Comparison of ENCODE assay signal across 25 cellular contexts in genomic region chr6:159826968-159827647, GRCh38. TPM values are rescaled to one million over a fixed set of nuclear protein-coding genes. Genes with fewer than 3 reads are reported as not detected.
DNase-seq lines count a peak whose midpoint lies in the region; ATAC-seq, FAIRE-seq and TF ChIP-seq lines count a peak whose summit lies in the region.
"Had no signal": no experiment of that assay in that cellular context is flagged by ENCODE, and none has a peak within 500 bp of the region (broad histone marks: within the 10 kb centered on the region; RNA-seq: fewer than 3 reads in every experiment).

No MANE protein-coding gene starts in this region.

- TF ChIP-seq EP300 in H1 (IDR thresholded peaks at IDR 0.05; ENCODE audit: borderline replicate concordance in 1 of 2, low read depth in 2 of 2, low read length in 2 of 2) = no peak

- H3K27ac ChIP-seq in H1 (ENCODE audit: low read depth, low read length) = no peak overlapping the region
- H3K27ac ChIP-seq: ascending aorta, hepatocyte, thyroid gland had no signal

- H3K4me3 ChIP-seq in H1 (ENCODE audit: extremely low read depth in 1 of 4, insufficient read depth in 2 of 4, low read depth in 3 of 4, low read length in 4 of 4) = no peak overlapping the region
- H3K4me3 ChIP-seq: ascending aorta, hepatocyte, lung, thyroid gland had no signal

- H3K4me3 Mint-ChIP-seq in endothelial cell (ENCODE audit: unreplicated experiment) = no peak overlapping the region
- H3K4me3 Mint-ChIP-seq: activated T-helper 1 cell treated with anti-CD3 and anti-CD28 coated beads, Interleukin-12 subunit alpha, Interleukin-12 subunit beta, Interleukin-2, Interleukin-4 antibody, amounts not matched to agents 30 ng/mL and 10 ng/mL and 1 ng/mL, durations not matched to agents 14 hours and 24 hours and 36 hours had no signal

- H4K91ac ChIP-seq in H1 (replicated peaks; ENCODE audit: insufficient read length, low read length) = no peak overlapping the region

- no peak overlapping the region for H3K27ac Mint-ChIP-seq in endothelial cell (ENCODE audit: unreplicated experiment)
- H3K27ac Mint-ChIP-seq: activated T-helper 1 cell treated with anti-CD3 and anti-CD28 coated beads, Interleukin-12 subunit alpha, Interleukin-12 subunit beta, Interleukin-2, Interleukin-4 antibody, amounts not matched to agents 30 ng/mL and 10 ng/mL and 1 ng/mL, durations not matched to agents 14 hours and 24 hours and 36 hours had no signal

- no peak overlapping the region for H3K4me2 ChIP-seq in H1 (ENCODE audit: insufficient read depth in 1 of 2, low read depth in 2 of 2, low read length in 2 of 2)
- H3K4me2 ChIP-seq: hepatocyte had no signal

- H3K23ac ChIP-seq in H1 (ENCODE audit: insufficient read length) = no peak overlapping the region

- peaks cover 10% of the 10 kb centered on the region for H3K4me1 Mint-ChIP-seq in endothelial cell (ENCODE audit: unreplicated experiment)

- H3K4ac ChIP-seq in H1 (replicated peaks; ENCODE audit: insufficient read length, low read depth, low read length) = no peak overlapping the region

- H2AFZ ChIP-seq in H1 (ENCODE audit: low read length) = no peak overlapping the region
- H2AFZ ChIP-seq: hepatocyte had no signal

- H2BK120ac ChIP-seq in H1 (replicated peaks; ENCODE audit: low read depth, low read length) = no peak overlapping the region

- no peak overlapping the region for H4K5ac ChIP-seq in H1 (ENCODE audit: insufficient read length, low read depth, low read length)

- TF ChIP-seq RAD21 in H1 (IDR thresholded peaks at IDR 0.05 in 1 of 2, conservative IDR thresholded peaks at IDR 0.05 in 1 of 2; ENCODE audit: low read depth in 2 of 2, low read length in 2 of 2) = no peak

- CTCF ChIA-PET in H1 (lab: Charles Lee; ENCODE audit: partially characterized antibody) = interaction anchor here (0.7 kb wide), 1 partner anchor 11 kb away, joined by 3 read pairs; no protein-coding TSS in a partner anchor

- no peaks in the 10 kb centered on the region for H4K20me1 ChIP-seq in H1 (replicated peaks in 1 of 2; ENCODE audit: control insufficient read depth in 1 of 2, insufficient read depth in 2 of 2, low read length in 2 of 2)

- ATAC-seq in HG03095 (IDR thresholded peaks at IDR 0.05; ENCODE audit: unreplicated experiment) (no peak), GM18517 (IDR thresholded peaks at IDR 0.05; ENCODE audit: unreplicated experiment) (no peak)
- ATAC-seq: activated naive CD4-positive, alpha-beta T cell treated with anti-CD3 and anti-CD28 coated beads, Interleukin-2, amount 50 U/mL, for 72 hours had no signal

- in situ Hi-C loops in G401 (cut with HindIII; ENCODE audit: low sequenced_read_pairs) = no loop called here

- TF ChIP-seq CTCF in H1 (IDR thresholded peaks at IDR 0.05; ENCODE audit: control extremely low read depth in 1 of 3, insufficient read depth in 1 of 3, low read depth in 1 of 3, low read length in 3 of 3) = no peak
- no peak for TF ChIP-seq CTCF in endothelial cell (IDR thresholded peaks at IDR 0.05; ENCODE audit: unreplicated experiment)

- H3K9ac ChIP-seq in H1 (replicated peaks in 1 of 4; ENCODE audit: extremely low read depth in 1 of 4, low read depth in 3 of 4, low read length in 3 of 4) = no peak overlapping the region

- H2BK15ac ChIP-seq in H1 (ENCODE audit: low read length) = no peak overlapping the region

- H3K18ac ChIP-seq in H1 (ENCODE audit: extremely low read depth, low read length) = no peak overlapping the region

- peaks cover 6% of the 10 kb centered on the region for H3K27me3 Mint-ChIP-seq in endothelial cell (ENCODE audit: unreplicated experiment)

- H3K23me2 ChIP-seq in H1 (ENCODE audit: low read depth, low read length) = no peaks in the 10 kb centered on the region

- H4K8ac ChIP-seq in H1 (ENCODE audit: extremely low read depth, insufficient read depth, low read length) = no peak overlapping the region

- peaks cover 3% of the 10 kb centered on the region for H3K36me3 Mint-ChIP-seq in endothelial cell (ENCODE audit: low read depth, unreplicated experiment)
- H3K36me3 Mint-ChIP-seq: activated naive CD4-positive, alpha-beta T cell treated with anti-CD3 and anti-CD28 coated beads, Interleukin-2, amount 50 U/mL, for 72 hours had no signal

- no peaks in the 10 kb centered on the region; a peak in 1 of 7 replicates for H3K27me3 ChIP-seq in H1 (replicated peaks in 1 of 4; ENCODE audit: control insufficient read depth in 3 of 4, extremely low read depth in 1 of 4, insufficient read depth in 3 of 4, low read length in 3 of 4)
- H3K27me3 ChIP-seq: ascending aorta, hepatocyte, thyroid gland had no signal

- POLR2A ChIA-PET in H1 (lab: Charles Lee; ENCODE audit: partially characterized antibody) = interaction anchor here (1.8 kb wide), 1 partner anchor 9 kb away, joined by 4 read pairs; no protein-coding TSS in a partner anchor

- H3K79me2 ChIP-seq in H1 (ENCODE audit: control insufficient read depth in 1 of 2, insufficient read depth in 2 of 2, low read length in 2 of 2) = no peaks in the 10 kb centered on the region
- H3K79me2 ChIP-seq: hepatocyte had no signal

- H3K4me1 ChIP-seq in H1 (replicated peaks in 1 of 4; ENCODE audit: control insufficient read depth in 3 of 4, insufficient read depth in 4 of 4, low read length in 3 of 4) = peaks cover 0 to 14% (median 6%) of the 10 kb centered on the region in 4 experiments; a peak in 5 of 7 replicates
- H3K4me1 ChIP-seq: ascending aorta, thyroid gland had no signal

- no peak for TF ChIP-seq POLR2A in H1 (IDR thresholded peaks at IDR 0.05; ENCODE audit: control extremely low read depth in 1 of 2, low read depth in 2 of 2, low read length in 2 of 2)

- H3K56ac ChIP-seq in H1 (replicated peaks; ENCODE audit: insufficient read length, low read depth, low read length) = no peak overlapping the region

- H3K9me3 ChIP-seq in H1 (ENCODE audit: insufficient read depth in 2 of 2, low read depth in 1 of 2, low read length in 1 of 2) = no peaks in the 10 kb centered on the region; a peak in 1 of 4 replicates
- H3K9me3 ChIP-seq: ascending aorta, thyroid gland had no signal

- no peaks in the 10 kb centered on the region for H3K9me3 Mint-ChIP-seq in endothelial cell (ENCODE audit: unreplicated experiment)
- H3K9me3 Mint-ChIP-seq: activated naive CD4-positive, alpha-beta T cell treated with anti-CD3 and anti-CD28 coated beads, Interleukin-2, amount 50 U/mL, for 72 hours; activated T-helper 1 cell treated with anti-CD3 and anti-CD28 coated beads, Interleukin-12 subunit alpha, Interleukin-12 subunit beta, Interleukin-2, Interleukin-4 antibody, amounts not matched to agents 30 ng/mL and 10 ng/mL and 1 ng/mL, durations not matched to agents 14 hours and 24 hours and 36 hours had no signal

- H3K79me1 ChIP-seq in H1 (ENCODE audit: low read depth, low read length) = no peaks in the 10 kb centered on the region

- no peaks in the 10 kb centered on the region for H3K36me3 ChIP-seq in H1 (ENCODE audit: control insufficient read depth in 2 of 4, insufficient read depth in 4 of 4, low read length in 3 of 4)
- H3K36me3 ChIP-seq: ascending aorta, thyroid gland had no signal

- no peak overlapping the region for H2BK12ac ChIP-seq in H1 (ENCODE audit: low read depth, low read length)

- peak; percentile 36 for DNase-seq in COLO668 (lab: John Stamatoyannopoulos, UW; ENCODE audit: unreplicated experiment)
- peak; percentile 49 for DNase-seq in G401 (ENCODE audit: low spot score)
- DNase-seq in NCI-H510A treated with DMSO at 0.1 percent for 48 hours (lab: John Stamatoyannopoulos, UW) = peak; percentile 40
- no peak for DNase-seq in H1 (ENCODE audit: low read depth in 1 of 2, low spot score in 2 of 2)
- DNase-seq in cortex of kidney (lab: John Stamatoyannopoulos, UW) = no peak
- no peak for DNase-seq in endothelial cell (ENCODE audit: low spot score)
- DNase-seq: activated CD4-positive, alpha-beta T cell treated with anti-CD3 and anti-CD28 coated beads for 48 hours; central memory CD4-positive, alpha-beta T cell; foreskin fibroblast; H7; KBM-7; MM.1S; NCI-H1694; OCI-M1; stimulated activated CD4-positive, alpha-beta T cell treated with anti-CD3 and anti-CD28 coated beads, Interleukin-4, amount 100 ng/mL, for 24 hours; stimulated activated naive CD4-positive, alpha-beta T cell treated with Interleukin-2 at 50 U/mL for 16 hours; thyroid gland had no signal

- FAIRE-seq in H1 (lab: Jason Lieb, UNC) = no peak

- WGBS in H1 (ENCODE audit: extremely low coverage in 1 of 2, insufficient coverage in 1 of 2, insufficient read length in 1 of 2, insufficient replicate concordance in 2 of 2, low coverage in 1 of 2, low lambda C conversion rate in 2 of 2, missing lambda C conversion rate in 1 of 2), 2 experiments = 90% methylated on average over 15 of the region's 16 CpGs; no CpG with 5 or more reads in 1 of the 2 experiments

- H2AK5ac ChIP-seq in H1 (ENCODE audit: low read depth, low read length) = no peak overlapping the region

- no peak overlapping the region for H3K14ac ChIP-seq in H1 (ENCODE audit: insufficient read length)

- H2BK20ac ChIP-seq in H1 (ENCODE audit: low read length) = 0 out of 2 replicates have a peak overlapping the region, but pooled peaks have one; percentile 21

- no peak overlapping the region; the same call in 1 of the 2 replicates for H2BK5ac ChIP-seq in H1 (ENCODE audit: low read depth, low read length)

RNA-seq across cellular contexts. Expression of gene PNLDC1, which starts 27.0 kb away (rescaled TPM):
- not detected in 2 replicates for total RNA-seq in G401 (2014; rRNA removed; shearing (Covaris generic))
- total RNA-seq in H1 (2021; fragmentation: NEBNext Ultra II Directional; extraction: Animal tissue kit (Norgen Biotek cat#: 25700)) = 0.34 and 0.44 TPM in 2 replicates
- 0.09 and 0.15 TPM in 2 replicates for polyA plus RNA-seq in H1 (2011; rRNA removed)
- 0.17 TPM for polyA plus RNA-seq in H1 (2011; cell fraction: cytosol; rRNA removed)
- polyA plus RNA-seq in H1 (2011; cell fraction: nucleus; rRNA removed) = 0.23 TPM
- polyA plus RNA-seq in H1 (2012, experiment 1 of 2) = 0.16 to 0.25 TPM (median 0.19 TPM) in 3 of 4 replicates, not detected in the other
- not detected for polyA plus RNA-seq in H1 (2012, experiment 2 of 2)
- polyA plus RNA-seq in H1 (2013, experiment 1 of 2) = 0.10 TPM
- 0.15 TPM for polyA plus RNA-seq in H1 (2013, experiment 2 of 2)
- polyA minus RNA-seq in H1 (2011; rRNA and poly(A)+ RNA removed) = not detected in 2 replicates
- polyA minus RNA-seq in H1 (2011; cell fraction: cytosol; rRNA and poly(A)+ RNA removed) = not detected
- polyA minus RNA-seq in H1 (2011; cell fraction: nucleus; rRNA and poly(A)+ RNA removed) = not detected
- total RNA-seq in endothelial cell (ENCODE audit: unreplicated experiment) = not detected
- total RNA-seq: ascending aorta, epithelial cell of proximal tubule, H7, hepatocyte had no signal

RNA-seq across cellular contexts. Expression of gene MRPL18, which starts 36.8 kb away (rescaled TPM):
- 153 and 158 TPM in 2 replicates for total RNA-seq in G401 (2014; rRNA removed; shearing (Covaris generic))
- 79.8 and 83.4 TPM in 2 replicates for total RNA-seq in H1 (2021; fragmentation: NEBNext Ultra II Directional; extraction: Animal tissue kit (Norgen Biotek cat#: 25700))
- polyA plus RNA-seq in H1 (2011; rRNA removed) = 45.0 and 58.7 TPM in 2 replicates
- 84.0 TPM for polyA plus RNA-seq in H1 (2011; cell fraction: cytosol; rRNA removed)
- polyA plus RNA-seq in H1 (2011; cell fraction: nucleus; rRNA removed) = 37.1 TPM
- 65.6 to 85.6 TPM (median 74.6 TPM) in 4 replicates for polyA plus RNA-seq in H1 (2012, experiment 1 of 2)
- 43.5 TPM for polyA plus RNA-seq in H1 (2012, experiment 2 of 2)
- polyA plus RNA-seq in H1 (2013, experiment 1 of 2) = 68.9 TPM
- polyA plus RNA-seq in H1 (2013, experiment 2 of 2) = 73.2 TPM
- 24.2 and 28.2 TPM in 2 replicates for polyA minus RNA-seq in H1 (2011; rRNA and poly(A)+ RNA removed)
- polyA minus RNA-seq in H1 (2011; cell fraction: cytosol; rRNA and poly(A)+ RNA removed) = 13.1 TPM
- polyA minus RNA-seq in H1 (2011; cell fraction: nucleus; rRNA and poly(A)+ RNA removed) = 20.7 TPM
- total RNA-seq in endothelial cell (ENCODE audit: unreplicated experiment) = 31.0 TPM

RNA-seq across cellular contexts. Expression of gene TCP1, which starts 37.7 kb away (rescaled TPM):
- total RNA-seq in G401 (2014; rRNA removed; shearing (Covaris generic)) = 167 and 216 TPM in 2 replicates
- total RNA-seq in H1 (2021; fragmentation: NEBNext Ultra II Directional; extraction: Animal tissue kit (Norgen Biotek cat#: 25700)) = 331 and 348 TPM in 2 replicates
- 117 and 138 TPM in 2 replicates for polyA plus RNA-seq in H1 (2011; rRNA removed)
- polyA plus RNA-seq in H1 (2011; cell fraction: cytosol; rRNA removed) = 177 TPM
- polyA plus RNA-seq in H1 (2011; cell fraction: nucleus; rRNA removed) = 243 TPM
- 298 to 400 TPM (median 371 TPM) in 4 replicates for polyA plus RNA-seq in H1 (2012, experiment 1 of 2)
- 55.7 TPM for polyA plus RNA-seq in H1 (2012, experiment 2 of 2)
- 155 TPM for polyA plus RNA-seq in H1 (2013, experiment 1 of 2)
- 149 TPM for polyA plus RNA-seq in H1 (2013, experiment 2 of 2)
- polyA minus RNA-seq in H1 (2011; rRNA and poly(A)+ RNA removed) = 187 and 237 TPM in 2 replicates
- 355 TPM for polyA minus RNA-seq in H1 (2011; cell fraction: cytosol; rRNA and poly(A)+ RNA removed)
- 228 TPM for polyA minus RNA-seq in H1 (2011; cell fraction: nucleus; rRNA and poly(A)+ RNA removed)
- 213 TPM for total RNA-seq in endothelial cell (ENCODE audit: unreplicated experiment)

Comparison
In these comparisons a context has a peak if more than half of its experiments do, and no peak if none do; other contexts are left out.
1. DNase-seq: peak in COLO668 (single experiment), G401 (single experiment) and NCI-H510A treated with DMSO at 0.1 percent for 48 hours (single experiment); none in H1 (0 of 2), cortex of kidney (single experiment) and endothelial cell (single experiment).